ENCODE assay signal across 1 cellular context in the genomic region with DNA sequence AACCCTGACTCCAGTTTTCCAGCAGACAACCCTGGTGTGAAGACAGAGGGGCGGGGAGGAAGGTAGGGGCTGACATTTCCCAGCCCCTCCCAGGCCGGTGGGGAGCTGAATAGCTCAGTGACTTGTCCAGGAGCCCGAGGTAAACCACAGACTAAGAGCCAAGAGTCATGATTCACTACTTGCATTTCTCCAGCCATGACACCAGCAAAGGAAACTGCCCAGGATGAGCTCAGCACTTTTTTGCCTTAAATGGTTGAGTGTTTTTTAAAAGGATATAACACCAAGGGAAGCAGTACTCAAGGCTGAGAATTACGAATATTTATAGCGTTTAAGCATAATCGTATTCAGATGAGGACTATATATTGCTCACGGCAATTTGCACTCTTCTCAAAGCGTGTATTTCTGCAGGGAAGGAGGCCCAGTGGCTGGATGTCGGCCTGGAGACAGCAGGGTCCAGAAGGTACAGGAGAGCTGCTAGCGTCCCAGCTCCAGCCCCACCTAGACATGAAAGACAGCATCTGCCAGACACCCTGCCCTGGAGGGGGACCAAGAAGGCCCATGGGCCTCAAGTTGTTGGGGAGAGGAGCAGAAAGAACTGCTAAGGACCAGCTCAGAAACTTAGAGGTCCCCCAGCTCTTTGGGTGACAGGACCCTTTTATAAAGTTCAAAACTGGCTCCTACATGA.
TF ChIP-seq lines count a peak whose summit lies in the region.

No MANE protein-coding gene starts in this region.

TF ChIP-seq in HepG2, 621 proteins besides CTCF, POLR2A, EP300 and RAD21 (continued from another document):
- TF ChIP-seq ZNF280D (CRISPR knock-in tag; IDR thresholded peaks at IDR 0.05) (no peak), ZNF552 (CRISPR knock-in tag; IDR thresholded peaks at IDR 0.05; ENCODE audit: borderline replicate concordance) (no peak), REXO4 (CRISPR knock-in tag; IDR thresholded peaks at IDR 0.05; ENCODE audit: borderline replicate concordance) (no peak), ZNF512B (CRISPR knock-in tag; IDR thresholded peaks at IDR 0.05; ENCODE audit: borderline replicate concordance) (no peak), DNMT1 (CRISPR knock-in tag; IDR thresholded peaks at IDR 0.05) (no peak), XRCC5 (optimal IDR thresholded peaks at IDR 0.05; ENCODE audit: low read length) (no peak), SRSF4 (IDR thresholded peaks at IDR 0.05; ENCODE audit: low read depth, low read length, poor library complexity, severe bottlenecking) (no peak), CAMTA2 (CRISPR knock-in tag; IDR thresholded peaks at IDR 0.05; ENCODE audit: borderline replicate concordance) (no peak)
